17 cellular contexts compared by ENCODE assay signal in genomic region chr2:72271766-72272615, GRCh38.
DNase-seq lines count a peak whose midpoint lies in the region; ATAC-seq and TF ChIP-seq lines count a peak whose summit lies in the region.
"Had no signal": no experiment of that assay in that cellular context is flagged by ENCODE, and none has a peak within 500 bp of the region (broad histone marks: within the 10 kb centered on the region; RNA-seq: fewer than 3 reads in every experiment).

No MANE protein-coding gene starts in this region.

- peak; percentile 39 for ATAC-seq in left ventricle myocardium superior
- ATAC-seq in stimulated activated naive B cell treated with anti-CD40 and anti-IgM and Interleukin-4, amounts not matched to agents 10 μg/mL and 1 μg/mL and 100 μg/mL, for 72 hours (replicated peaks): no peak

- no peaks in the 10 kb centered on the region for H3K36me3 Mint-ChIP-seq in stimulated activated naive B cell treated with anti-CD40 and anti-IgM and Interleukin-4, amounts not matched to agents 10 μg/mL and 1 μg/mL and 100 μg/mL, for 72 hours

- H3K27me3 Mint-ChIP-seq in stimulated activated naive B cell treated with anti-CD40 and anti-IgM and Interleukin-4, amounts not matched to agents 10 μg/mL and 1 μg/mL and 100 μg/mL, for 72 hours: no peaks in the 10 kb centered on the region
- H3K27me3 Mint-ChIP-seq: activated naive CD4-positive, alpha-beta T cell treated with anti-CD3 and anti-CD28 coated beads, Interleukin-2, amount 50 U/mL, for 24 hours had no signal

- DNase-seq in NCI-H2196 (lab: John Stamatoyannopoulos, UW; ENCODE audit: unreplicated experiment): peak; percentile 2
- no peak for DNase-seq in NCI-H2196 treated with DMSO at 0.1 percent for 48 hours (lab: John Stamatoyannopoulos, UW; ENCODE audit: unreplicated experiment)
- DNase-seq in adrenal gland: peak in 5 of 7 donors; percentile 18 to 61 (median 30)
- no peak for DNase-seq in left ventricle myocardium superior
- peak; percentile 26 for DNase-seq in pulmonary artery endothelial cell (ENCODE audit: low read depth, low spot score)
- no peak for DNase-seq in germinal center (ENCODE audit: low spot score)
- DNase-seq in CD1c-positive myeloid dendritic cell (ENCODE audit: extremely low spot score): no peak
- no peak for DNase-seq in stimulated activated naive B cell treated with anti-CD40 and anti-IgM and Interleukin-4, amounts not matched to agents 10 μg/mL and 1 μg/mL and 100 μg/mL, for 72 hours
- DNase-seq: cerebellar nuclear complex, H7, Kasumi-1, mesendoderm, NCI-H187, SW 1271 had no signal

- intact Hi-C loops in adrenal gland (cut with DNase I) (no loop called here), left ventricle myocardium superior (cut with micrococcal nuclease) (no loop called here)

- peaks cover 19 to 23% of the 10 kb centered on the region in 2 donors for H3K4me1 ChIP-seq in adrenal gland (replicated peaks in 1 of 2)

- 46 to 49% (median 48%) methylated on average over 5 of the region's 5 CpGs for WGBS in adrenal gland, 4 donors

- peaks cover 0 to 2% of the 10 kb centered on the region in 2 donors for H3K9me3 Mint-ChIP-seq in stimulated activated naive B cell treated with anti-CD40 and anti-IgM and Interleukin-4, amounts not matched to agents 10 μg/mL and 1 μg/mL and 100 μg/mL, for 72 hours

- no peak for TF ChIP-seq POLR2A in adrenal gland (IDR thresholded peaks at IDR 0.05)

- no peaks in the 10 kb centered on the region for H3K4me1 Mint-ChIP-seq in stimulated activated naive B cell treated with anti-CD40 and anti-IgM and Interleukin-4, amounts not matched to agents 10 μg/mL and 1 μg/mL and 100 μg/mL, for 72 hours
- H3K4me1 Mint-ChIP-seq: activated naive CD4-positive, alpha-beta T cell treated with anti-CD3 and anti-CD28 coated beads, Interleukin-2, amount 50 U/mL, for 24 hours had no signal

- no peaks in the 10 kb centered on the region for H3K36me3 ChIP-seq in adrenal gland (replicated peaks in 1 of 2)
- H3K36me3 ChIP-seq: esophagus muscularis mucosa had no signal

- H3K9me3 ChIP-seq in adrenal gland (replicated peaks in 1 of 3): no peaks in the 10 kb centered on the region
- H3K9me3 ChIP-seq: esophagus muscularis mucosa had no signal

- no peak overlapping the region for H3K4me3 Mint-ChIP-seq in stimulated activated naive B cell treated with anti-CD40 and anti-IgM and Interleukin-4, amounts not matched to agents 10 μg/mL and 1 μg/mL and 100 μg/mL, for 72 hours
- H3K4me3 Mint-ChIP-seq: activated naive CD4-positive, alpha-beta T cell treated with anti-CD3 and anti-CD28 coated beads, Interleukin-2, amount 50 U/mL, for 24 hours had no signal

- peak overlapping the region in 2 of 5 donors; percentile 14 to 46 for H3K27ac ChIP-seq in adrenal gland
- H3K27ac ChIP-seq: esophagus muscularis mucosa, HL-60 had no signal

- no peak for TF ChIP-seq CTCF in adrenal gland (IDR thresholded peaks at IDR 0.05)

- H3K27me3 ChIP-seq in adrenal gland: no peaks in the 10 kb centered on the region
- H3K27me3 ChIP-seq: esophagus muscularis mucosa had no signal

- H3K4me3 ChIP-seq in adrenal gland: no peak overlapping the region
- H3K4me3 ChIP-seq: esophagus muscularis mucosa had no signal

- H3K27ac Mint-ChIP-seq in stimulated activated naive B cell treated with anti-CD40 and anti-IgM and Interleukin-4, amounts not matched to agents 10 μg/mL and 1 μg/mL and 100 μg/mL, for 72 hours: no peak overlapping the region
- H3K27ac Mint-ChIP-seq: activated naive CD4-positive, alpha-beta T cell treated with anti-CD3 and anti-CD28 coated beads, Interleukin-2, amount 50 U/mL, for 24 hours had no signal

Comparison
In these comparisons a context has a peak if more than half of its experiments do, and no peak if none do; other contexts are left out.
1. DNase-seq: peak in NCI-H2196 (single experiment), adrenal gland (5 of 7) and pulmonary artery endothelial cell (single experiment); none in NCI-H2196 treated with DMSO at 0.1 percent for 48 hours (single experiment), left ventricle myocardium superior (single experiment), germinal center (single experiment), CD1c-positive myeloid dendritic cell (single experiment) and stimulated activated naive B cell treated with anti-CD40 and anti-IgM and Interleukin-4, amounts not matched to agents 10 μg/mL and 1 μg/mL and 100 μg/mL, for 72 hours (single experiment).